22 cellular contexts compared by ENCODE assay signal in the genomic region with DNA sequence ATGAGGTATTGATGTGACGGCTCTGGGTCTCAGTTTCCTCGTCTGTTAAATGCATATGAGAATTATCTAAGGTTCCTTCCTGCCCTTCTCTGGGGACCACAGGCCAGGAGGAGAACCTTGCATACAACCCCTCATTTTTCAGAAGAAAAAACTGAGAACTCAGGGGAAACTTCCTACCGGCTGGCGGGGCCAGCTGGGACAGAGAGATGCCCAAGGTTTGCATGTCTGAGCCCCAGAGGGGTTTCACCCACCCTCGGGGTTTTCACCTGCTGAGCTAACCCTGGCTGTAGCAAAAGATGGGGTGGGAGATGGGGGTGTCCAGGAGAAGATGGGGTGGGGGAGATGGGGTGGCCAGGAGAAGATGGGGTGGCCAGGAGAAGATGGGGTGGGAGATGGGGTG. TPM values are rescaled to one million over a fixed set of nuclear protein-coding genes. Genes with fewer than 3 reads are reported as not detected.
"Had no signal": no experiment of that assay in that cellular context is flagged by ENCODE, and none has a peak within 500 bp of the region (broad histone marks: within the 10 kb centered on the region; RNA-seq: fewer than 3 reads in every experiment).

No MANE protein-coding gene starts in this region.

- H3K9me3 Mint-ChIP-seq: activated CD4-positive, alpha-beta memory T cell treated with anti-CD3 and anti-CD28 coated beads, Interleukin-2, amount 10 ng/mL, durations not matched to agents 7 days and 5 days; activated naive CD4-positive, alpha-beta T cell treated with anti-CD3 and anti-CD28 coated beads for 36 hours; activated T-helper 2 cell treated with anti-CD3 and anti-CD28 coated beads, Interferon-gamma antibody, Interleukin-2, Interleukin-4, amounts not matched to agents 10 μg/mL and 5 μg/mL and 100 μg/mL, durations not matched to agents 14 hours and 24 hours and 36 hours; naive thymus-derived CD8-positive, alpha-beta T cell had no signal

- H3K36me3 ChIP-seq: neutrophil, tibial artery, WERI-Rb-1 had no signal

- H3K4me3 ChIP-seq: tibial artery had no signal

- H3K27ac Mint-ChIP-seq: activated CD4-positive, alpha-beta memory T cell treated with anti-CD3 and anti-CD28 coated beads, Interleukin-2, amount 10 ng/mL, durations not matched to agents 7 days and 5 days; activated CD8-positive, alpha-beta memory T cell treated with anti-CD3 and anti-CD28 coated beads, Interleukin-2, amount 10 ng/mL, durations not matched to agents 7 days and 5 days; activated naive CD4-positive, alpha-beta T cell treated with anti-CD3 and anti-CD28 coated beads for 36 hours; activated T-helper 2 cell treated with anti-CD3 and anti-CD28 coated beads, Interferon-gamma antibody, Interleukin-2, Interleukin-4, amounts not matched to agents 10 μg/mL and 5 μg/mL and 100 μg/mL, durations not matched to agents 14 hours and 24 hours and 36 hours; brain had no signal

- DNase-seq: activated CD4-positive, alpha-beta memory T cell treated with anti-CD3 and anti-CD28 coated beads, Interleukin-2, amount 10 ng/mL, durations not matched to agents 7 days and 5 days; activated CD8-positive, alpha-beta memory T cell treated with anti-CD3 and anti-CD28 coated beads, Interleukin-2, amount 10 ng/mL, durations not matched to agents 7 days and 5 days; activated naive CD4-positive, alpha-beta T cell treated with anti-CD3 and anti-CD28 coated beads for 36 hours; caudate nucleus; foreskin keratinocyte; glutamatergic neuron; hippocampal formation; left cardiac atrium; mesendoderm; naive thymus-derived CD8-positive, alpha-beta T cell; stimulated activated naive CD4-positive, alpha-beta T cell treated with Interleukin-2 at 50 U/mL for 16 hours; tibial artery; WERI-Rb-1 had no signal

- ATAC-seq: activated CD8-positive, alpha-beta memory T cell treated with anti-CD3 and anti-CD28 coated beads, Interleukin-2, amount 10 ng/mL, durations not matched to agents 7 days and 5 days; foreskin keratinocyte; left cardiac atrium; naive thymus-derived CD8-positive, alpha-beta T cell had no signal

- H3K4me3 Mint-ChIP-seq: activated CD4-positive, alpha-beta memory T cell treated with anti-CD3 and anti-CD28 coated beads, Interleukin-2, amount 10 ng/mL, durations not matched to agents 7 days and 5 days; activated CD8-positive, alpha-beta memory T cell treated with anti-CD3 and anti-CD28 coated beads, Interleukin-2, amount 10 ng/mL, durations not matched to agents 7 days and 5 days; activated naive CD4-positive, alpha-beta T cell treated with anti-CD3 and anti-CD28 coated beads for 36 hours; brain; naive thymus-derived CD8-positive, alpha-beta T cell had no signal

- H3K36me3 Mint-ChIP-seq: activated CD8-positive, alpha-beta memory T cell treated with anti-CD3 and anti-CD28 coated beads, Interleukin-2, amount 10 ng/mL, durations not matched to agents 7 days and 5 days; brain; naive thymus-derived CD8-positive, alpha-beta T cell had no signal

RNA-seq across cellular contexts. Expression of a gene that starts 4.3 kb away (rescaled TPM):
- total RNA-seq: subcutaneous adipose tissue had no signal

RNA-seq across cellular contexts. Expression of a gene that starts 7.5 kb away (rescaled TPM):
- total RNA-seq: activated CD4-positive, alpha-beta memory T cell treated with anti-CD3 and anti-CD28 coated beads, Interleukin-2, amount 10 ng/mL, durations not matched to agents 7 days and 5 days; epithelial cell of proximal tubule; fibroblast of lung; foreskin keratinocyte; renal cortical epithelial cell; subcutaneous adipose tissue; T-helper 2 cell treated with Interferon-gamma antibody and Interleukin-4, amounts not matched to agents 100 ng/mL and 5 ng/mL, for 36 hours; urinary bladder had no signal
- polyA plus RNA-seq: fibroblast of lung; foreskin keratinocyte; naive thymus-derived CD8-positive, alpha-beta T cell; urinary bladder had no signal

RNA-seq across cellular contexts. Expression of a gene that starts 46.9 kb away (rescaled TPM):
- polyA plus RNA-seq: naive thymus-derived CD8-positive, alpha-beta T cell had no signal
